In genomic region chr6:113634352-113635163, GRCh38 we compare ENCODE assay signal across 9 cellular contexts.
DNase-seq lines count a peak whose midpoint lies in the region; ATAC-seq, FAIRE-seq and TF ChIP-seq lines count a peak whose summit lies in the region.
"Had no signal": no experiment of that assay in that cellular context is flagged by ENCODE, and none has a peak within 500 bp of the region (broad histone marks: within the 10 kb centered on the region; RNA-seq: fewer than 3 reads in every experiment).

No MANE protein-coding gene starts in this region.

- peaks cover 55% of the 10 kb centered on the region for H3K4me1 ChIP-seq in GM12878 (ENCODE audit: control insufficient read depth, insufficient read depth, low read length)

- peak overlapping the region; percentile 8; the same call in 1 of the 2 replicates for H2AFZ ChIP-seq in GM12878 (ENCODE audit: control insufficient read depth, low read depth, low read length)

- peak overlapping the region; percentile 21; the same call in 1 of the 2 replicates for H3K4me3 ChIP-seq in GM12878
- H3K4me3 ChIP-seq in skin epidermis, result no peak overlapping the region
- H3K4me3 ChIP-seq: pancreas had no signal

- no TSS peak for BruUV-seq in GM12878 (replicated peaks; lab: Mats Ljungman, UMichigan)

- no peak for TF ChIP-seq CTCF in GM12878 (IDR thresholded peaks at IDR 0.05 in 2 of 3, conservative IDR thresholded peaks at IDR 0.05 in 1 of 3; ENCODE audit: control insufficient read depth in 2 of 3, extremely low read depth in 1 of 3, insufficient read depth in 1 of 3, low read depth in 3 of 3, low read length in 3 of 3)

- TF ChIP-seq POLR2A in GM12878 (IDR thresholded peaks at IDR 0.05; ENCODE audit: low read depth, low read length), result 0 out of 2 replicates have a peak, but pooled peaks have one; percentile 26

- H3K79me2 ChIP-seq in GM12878 (ENCODE audit: control insufficient read depth, insufficient read depth, low read length), result peaks cover 23% of the 10 kb centered on the region

- H3K27ac ChIP-seq in GM12878 (ENCODE audit: control insufficient read depth, insufficient read depth), result peak overlapping the region; percentile 100
- peak overlapping the region in 16 of 21 experiments; percentile 12 to 84 (median 56) for H3K27ac ChIP-seq in skin epidermis

- H3K27me3 ChIP-seq in GM12878 (replicated peaks in 1 of 2; ENCODE audit: control insufficient read depth in 2 of 2, insufficient read depth in 2 of 2, low read length in 1 of 2), result no peaks in the 10 kb centered on the region
- H3K27me3 ChIP-seq: pancreas had no signal

- no peaks in the 10 kb centered on the region for H3K36me3 ChIP-seq in GM12878 (ENCODE audit: control insufficient read depth in 2 of 2, insufficient read depth in 2 of 2, low read length in 1 of 2)
- H3K36me3 ChIP-seq: pancreas had no signal

- in situ Hi-C loops in GM12878 (cut with MboI), result loop anchor here (5.0 to 25.0 kb wide), 5 partner anchors 173 to 1897 kb away; partner anchors contain the start of gene MARCKS

- no peaks in the 10 kb centered on the region for H4K20me1 ChIP-seq in GM12878 (ENCODE audit: control insufficient read depth, insufficient read depth)

- no peak for TF ChIP-seq RAD21 in GM12878 (IDR thresholded peaks at IDR 0.05; ENCODE audit: insufficient read depth, low read depth, low read length)

- TF ChIP-seq EP300 in GM12878 (IDR thresholded peaks at IDR 0.05; ENCODE audit: borderline replicate concordance in 1 of 2, control insufficient read depth in 1 of 2, low read depth in 2 of 2, low read length in 2 of 2), result peak; percentile 88 to 95

- intact Hi-C loops in GM12878 (cut with micrococcal nuclease; ENCODE audit: unreplicated experiment), result loop anchor here (1.0 to 5.0 kb wide), 5 partner anchors 9 to 342 kb away; no protein-coding TSS in a partner anchor

- H3K4me2 ChIP-seq in GM12878 (ENCODE audit: control insufficient read depth, insufficient read depth), result peak overlapping the region; percentile 66

- no peaks in the 10 kb centered on the region for H3K9me3 ChIP-seq in GM12878 (replicated peaks; ENCODE audit: control insufficient read depth, insufficient read depth, low read length)
- H3K9me3 ChIP-seq: pancreas had no signal

- peak; percentile 85 for FAIRE-seq in GM12878 (lab: Jason Lieb, UNC)

- SMC1A ChIA-PET in GM12878 (lab: Charles Lee; ENCODE audit: uncharacterized antibody, unreplicated experiment), result interaction anchor here (0.8 to 15.5 kb wide), 14 partner anchors 9 to 346 kb away, joined by 3 to 489 read pairs (median 8); no protein-coding TSS in a partner anchor

- H3K9ac ChIP-seq in GM12878 (ENCODE audit: control insufficient read depth, insufficient read depth, low read length), result peak overlapping the region; percentile 68

- POLR2A ChIA-PET in GM12878 (lab: Charles Lee), result interaction anchor here (1.0 to 15.9 kb wide), 5 partner anchors 8 to 346 kb away, joined by 3 to 304 read pairs (median 4); no protein-coding TSS in a partner anchor

- 1% methylated on average over 4 of the region's 4 CpGs for WGBS in GM12878 (ENCODE audit: insufficient coverage, insufficient replicate concordance, low lambda C conversion rate, missing lambda C conversion rate)

- CTCF ChIA-PET in GM12878 (lab: Yijun Ruan, JAX), result interaction anchor here (1.2 to 15.8 kb wide), 2 partner anchors 11 to 245 kb away, joined by 4 to 146 read pairs; no protein-coding TSS in a partner anchor

- DNase-seq in GM12878 (ENCODE audit: low read depth, low spot score) (peak; percentile 88), NCI-H2171 treated with DMSO at 0.1 percent for 48 hours (lab: John Stamatoyannopoulos, UW) (no peak), NCI-H2081 treated with DMSO at 0.1 percent for 48 hours (lab: John Stamatoyannopoulos, UW) (no peak), cortex of kidney (lab: John Stamatoyannopoulos, UW) (no peak), RKO (ENCODE audit: low spot score) (no peak)
- DNase-seq: pancreas had no signal

- peak; percentile 18 for ATAC-seq in GM18873 (IDR thresholded peaks at IDR 0.05; ENCODE audit: low FRiP score, unreplicated experiment)
- peak; percentile 12 for ATAC-seq in HG03108 (IDR thresholded peaks at IDR 0.05; ENCODE audit: unreplicated experiment)
- ATAC-seq in GM12878, result peak; percentile 17
- ATAC-seq: pancreas had no signal

- RAD21 ChIA-PET in GM12878 (lab: Charles Lee; ENCODE audit: unreplicated experiment), result interaction anchor here (0.5 to 14.0 kb wide), 10 partner anchors 9 to 328 kb away, joined by 3 to 395 read pairs (median 4); no protein-coding TSS in a partner anchor

TF ChIP-seq in GM12878, 131 proteins besides CTCF, POLR2A, EP300 and RAD21 (continues in another document):
- TF ChIP-seq, protein P1, sequence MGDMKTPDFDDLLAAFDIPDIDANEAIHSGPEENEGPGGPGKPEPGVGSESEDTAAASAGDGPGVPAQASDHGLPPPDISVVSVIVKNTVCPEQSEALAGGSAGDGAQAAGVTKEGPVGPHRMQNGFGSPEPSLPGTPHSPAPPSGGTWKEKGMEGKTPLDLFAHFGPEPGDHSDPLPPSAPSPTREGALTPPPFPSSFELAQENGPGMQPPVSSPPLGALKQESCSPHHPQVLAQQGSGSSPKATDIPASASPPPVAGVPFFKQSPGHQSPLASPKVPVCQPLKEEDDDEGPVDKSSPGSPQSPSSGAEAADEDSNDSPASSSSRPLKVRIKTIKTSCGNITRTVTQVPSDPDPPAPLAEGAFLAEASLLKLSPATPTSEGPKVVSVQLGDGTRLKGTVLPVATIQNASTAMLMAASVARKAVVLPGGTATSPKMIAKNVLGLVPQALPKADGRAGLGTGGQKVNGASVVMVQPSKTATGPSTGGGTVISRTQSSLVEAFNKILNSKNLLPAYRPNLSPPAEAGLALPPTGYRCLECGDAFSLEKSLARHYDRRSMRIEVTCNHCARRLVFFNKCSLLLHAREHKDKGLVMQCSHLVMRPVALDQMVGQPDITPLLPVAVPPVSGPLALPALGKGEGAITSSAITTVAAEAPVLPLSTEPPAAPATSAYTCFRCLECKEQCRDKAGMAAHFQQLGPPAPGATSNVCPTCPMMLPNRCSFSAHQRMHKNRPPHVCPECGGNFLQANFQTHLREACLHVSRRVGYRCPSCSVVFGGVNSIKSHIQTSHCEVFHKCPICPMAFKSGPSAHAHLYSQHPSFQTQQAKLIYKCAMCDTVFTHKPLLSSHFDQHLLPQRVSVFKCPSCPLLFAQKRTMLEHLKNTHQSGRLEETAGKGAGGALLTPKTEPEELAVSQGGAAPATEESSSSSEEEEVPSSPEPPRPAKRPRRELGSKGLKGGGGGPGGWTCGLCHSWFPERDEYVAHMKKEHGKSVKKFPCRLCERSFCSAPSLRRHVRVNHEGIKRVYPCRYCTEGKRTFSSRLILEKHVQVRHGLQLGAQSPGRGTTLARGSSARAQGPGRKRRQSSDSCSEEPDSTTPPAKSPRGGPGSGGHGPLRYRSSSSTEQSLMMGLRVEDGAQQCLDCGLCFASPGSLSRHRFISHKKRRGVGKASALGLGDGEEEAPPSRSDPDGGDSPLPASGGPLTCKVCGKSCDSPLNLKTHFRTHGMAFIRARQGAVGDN (IDR thresholded peaks at IDR 0.05), result peak; percentile 37; the same call in 1 of the 2 replicates
- no peak for TF ChIP-seq ZNF207 (IDR thresholded peaks at IDR 0.05; ENCODE audit: borderline replicate concordance)
- TF ChIP-seq BHLHE40 (IDR thresholded peaks at IDR 0.05; ENCODE audit: borderline replicate concordance in 1 of 2, low read depth in 2 of 2, low read length in 1 of 2), result peak in 1 of 2 experiments; percentile 55; a peak in 2 of 4 replicates
- TF ChIP-seq, protein P2, sequence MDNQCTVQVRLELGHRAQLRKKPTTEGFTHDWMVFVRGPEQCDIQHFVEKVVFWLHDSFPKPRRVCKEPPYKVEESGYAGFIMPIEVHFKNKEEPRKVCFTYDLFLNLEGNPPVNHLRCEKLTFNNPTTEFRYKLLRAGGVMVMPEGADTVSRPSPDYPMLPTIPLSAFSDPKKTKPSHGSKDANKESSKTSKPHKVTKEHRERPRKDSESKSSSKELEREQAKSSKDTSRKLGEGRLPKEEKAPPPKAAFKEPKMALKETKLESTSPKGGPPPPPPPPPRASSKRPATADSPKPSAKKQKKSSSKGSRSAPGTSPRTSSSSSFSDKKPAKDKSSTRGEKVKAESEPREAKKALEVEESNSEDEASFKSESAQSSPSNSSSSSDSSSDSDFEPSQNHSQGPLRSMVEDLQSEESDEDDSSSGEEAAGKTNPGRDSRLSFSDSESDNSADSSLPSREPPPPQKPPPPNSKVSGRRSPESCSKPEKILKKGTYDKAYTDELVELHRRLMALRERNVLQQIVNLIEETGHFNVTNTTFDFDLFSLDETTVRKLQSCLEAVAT (IDR thresholded peaks at IDR 0.05), result no peak; the same call in none of the 2 replicates
- TF ChIP-seq SIX5 (IDR thresholded peaks at IDR 0.05; ENCODE audit: low read depth, low read length, severe bottlenecking), result no peak
- TF ChIP-seq, protein P3, sequence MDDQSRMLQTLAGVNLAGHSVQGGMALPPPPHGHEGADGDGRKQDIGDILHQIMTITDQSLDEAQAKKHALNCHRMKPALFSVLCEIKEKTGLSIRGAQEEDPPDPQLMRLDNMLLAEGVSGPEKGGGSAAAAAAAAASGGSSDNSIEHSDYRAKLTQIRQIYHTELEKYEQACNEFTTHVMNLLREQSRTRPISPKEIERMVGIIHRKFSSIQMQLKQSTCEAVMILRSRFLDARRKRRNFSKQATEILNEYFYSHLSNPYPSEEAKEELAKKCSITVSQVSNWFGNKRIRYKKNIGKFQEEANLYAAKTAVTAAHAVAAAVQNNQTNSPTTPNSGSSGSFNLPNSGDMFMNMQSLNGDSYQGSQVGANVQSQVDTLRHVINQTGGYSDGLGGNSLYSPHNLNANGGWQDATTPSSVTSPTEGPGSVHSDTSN (IDR thresholded peaks at IDR 0.05; ENCODE audit: insufficient replicate concordance, low read depth, low read length), result no peak
- no peak for TF ChIP-seq MYC (IDR thresholded peaks at IDR 0.05; ENCODE audit: insufficient read depth, insufficient read length, insufficient replicate concordance, low read length, severe bottlenecking)
- TF ChIP-seq NKRF (conservative IDR thresholded peaks at IDR 0.05), result no peak
- no peak for TF ChIP-seq ZNF24 (IDR thresholded peaks at IDR 0.05)
